Comparison of ENCODE assay signal across 8 cellular contexts in the genomic region with DNA sequence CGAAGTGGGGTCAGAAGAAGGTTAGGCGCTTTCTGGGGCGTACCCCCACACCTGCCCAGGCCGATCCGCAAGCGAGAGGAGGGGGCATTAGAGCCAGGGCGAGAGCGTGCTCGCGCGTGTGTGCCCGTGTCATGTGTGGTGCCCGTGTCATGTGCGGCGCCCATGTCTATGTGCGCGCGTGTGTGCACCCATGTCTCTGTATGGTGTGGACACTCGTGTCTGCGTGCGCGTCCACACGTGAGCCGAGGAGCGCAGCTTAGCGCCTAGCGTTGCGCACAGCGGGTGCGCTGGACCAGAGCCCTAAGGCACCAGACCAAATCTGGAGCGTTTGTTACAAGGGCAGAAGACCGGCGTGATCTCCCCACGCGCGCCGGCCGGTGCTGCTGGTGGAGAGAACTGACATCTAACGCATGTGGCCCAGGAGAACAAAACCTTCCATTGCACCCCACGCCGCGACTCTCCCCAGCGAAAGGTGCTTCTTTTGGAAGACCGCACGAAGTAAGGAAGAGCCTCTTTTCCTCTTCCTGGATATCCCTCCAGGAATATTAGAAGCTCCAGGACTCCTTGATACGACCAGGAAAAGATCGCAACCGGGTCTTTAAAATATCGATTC. TPM values are rescaled to one million over a fixed set of nuclear protein-coding genes. Genes with fewer than 3 reads are reported as not detected.
DNase-seq lines count a peak whose midpoint lies in the region; ATAC-seq and TF ChIP-seq lines count a peak whose summit lies in the region.

No MANE protein-coding gene starts in this region.

- peak overlapping the region; percentile 7 to 91 (median 81) for H3K27ac Mint-ChIP-seq in CD4-positive, alpha-beta memory T cell
- H3K27ac Mint-ChIP-seq in activated T-helper 1 cell treated with anti-CD3 and anti-CD28 coated beads, Interleukin-12 subunit alpha, Interleukin-12 subunit beta, Interleukin-2, Interleukin-4 antibody, amounts not matched to agents 30 ng/mL and 10 ng/mL and 1 ng/mL, durations not matched to agents 14 hours and 24 hours and 36 hours, result peak overlapping the region; percentile 89

- H3K9ac ChIP-seq in HUES64 (ENCODE audit: low read depth, low read length), result no peak overlapping the region

- H3K4me3 Mint-ChIP-seq in CD4-positive, alpha-beta memory T cell, result peak overlapping the region; percentile 85 to 92 (median 89)
- peak overlapping the region; percentile 85 for H3K4me3 Mint-ChIP-seq in activated T-helper 1 cell treated with anti-CD3 and anti-CD28 coated beads, Interleukin-12 subunit alpha, Interleukin-12 subunit beta, Interleukin-2, Interleukin-4 antibody, amounts not matched to agents 30 ng/mL and 10 ng/mL and 1 ng/mL, durations not matched to agents 14 hours and 24 hours and 36 hours

- 2% methylated on average over 49 of the region's 49 CpGs for WGBS in HUES64

- CTCF ChIA-PET in CD4-positive, alpha-beta memory T cell (lab: Charles Lee; ENCODE audit: partially characterized antibody), result no interaction called here

- H3K4me1 Mint-ChIP-seq in CD4-positive, alpha-beta memory T cell, result peaks cover 14 to 30% (median 21%) of the 10 kb centered on the region in 4 donors
- H3K4me1 Mint-ChIP-seq in activated T-helper 1 cell treated with anti-CD3 and anti-CD28 coated beads, Interleukin-12 subunit alpha, Interleukin-12 subunit beta, Interleukin-2, Interleukin-4 antibody, amounts not matched to agents 30 ng/mL and 10 ng/mL and 1 ng/mL, durations not matched to agents 14 hours and 24 hours and 36 hours (ENCODE audit: low read depth), result peaks cover 40% of the 10 kb centered on the region

- H3K27me3 Mint-ChIP-seq in CD4-positive, alpha-beta memory T cell, result peaks cover 14 to 18% of the 10 kb centered on the region in 2 donors
- peaks cover 22% of the 10 kb centered on the region for H3K27me3 Mint-ChIP-seq in activated T-helper 1 cell treated with anti-CD3 and anti-CD28 coated beads, Interleukin-12 subunit alpha, Interleukin-12 subunit beta, Interleukin-2, Interleukin-4 antibody, amounts not matched to agents 30 ng/mL and 10 ng/mL and 1 ng/mL, durations not matched to agents 14 hours and 24 hours and 36 hours (ENCODE audit: insufficient read depth)

- peak overlapping the region in 1 of 2 donors; percentile 58 for H3K4me3 ChIP-seq in CD4-positive, alpha-beta memory T cell (ENCODE audit: low read length in 2 of 2)
- H3K4me3 ChIP-seq in HUES64 (ENCODE audit: low read length), result peak overlapping the region; percentile 55
- H3K4me3 ChIP-seq in fibroblast of villous mesenchyme (ENCODE audit: low read depth, low read length), result peak overlapping the region; percentile 62
- peak overlapping the region; percentile 55 for H3K4me3 ChIP-seq in neuron (ENCODE audit: low read length)
- H3K4me3 ChIP-seq in uterus, result peak overlapping the region; percentile 34 to 45

- peak in 3 of 5 donors; percentile 11 to 33 (median 26) for DNase-seq in CD4-positive, alpha-beta memory T cell
- DNase-seq in activated T-helper 1 cell treated with anti-CD3 and anti-CD28 coated beads, Interleukin-12 subunit alpha, Interleukin-12 subunit beta, Interleukin-2, Interleukin-4 antibody, amounts not matched to agents 30 ng/mL and 10 ng/mL and 1 ng/mL, durations not matched to agents 14 hours and 24 hours and 36 hours (ENCODE audit: low spot score), result peak; percentile 12
- DNase-seq in fibroblast of villous mesenchyme (ENCODE audit: low read depth), result peak; percentile 28
- peak in 1 of 2 donors; percentile 37 for DNase-seq in uterus
- DNase-seq in middle frontal gyrus (ENCODE audit: extremely low spot score, low spot score), result no peak

- no peak for TF ChIP-seq CTCF in fibroblast of villous mesenchyme (IDR thresholded peaks at IDR 0.05; ENCODE audit: insufficient read depth, low read depth, low read length)
- no peak for TF ChIP-seq CTCF in uterus (IDR thresholded peaks at IDR 0.05)

- POLR2A ChIA-PET in CD4-positive, alpha-beta memory T cell (lab: Charles Lee; ENCODE audit: partially characterized antibody), result no interaction called here

- no peaks in the 10 kb centered on the region for H3K9me3 ChIP-seq in CD4-positive, alpha-beta memory T cell (ENCODE audit: control insufficient read depth in 1 of 2, low read length in 2 of 2)
- H3K9me3 ChIP-seq in HUES64 (ENCODE audit: insufficient read depth, low read depth, low read length), result no peaks in the 10 kb centered on the region
- no peaks in the 10 kb centered on the region for H3K9me3 ChIP-seq in neuron (ENCODE audit: low read length)
- no peaks in the 10 kb centered on the region for H3K9me3 ChIP-seq in uterus

- TF ChIP-seq POLR2A in uterus (IDR thresholded peaks at IDR 0.05), result no peak

- H3K36me3 ChIP-seq in CD4-positive, alpha-beta memory T cell (ENCODE audit: insufficient read depth, low read length), result no peaks in the 10 kb centered on the region
- H3K36me3 ChIP-seq in HUES64 (ENCODE audit: insufficient read depth, low read length) (no peaks in the 10 kb centered on the region), neuron (ENCODE audit: insufficient read depth, low read length) (no peaks in the 10 kb centered on the region), uterus (no peaks in the 10 kb centered on the region)

- H3K4me1 ChIP-seq in CD4-positive, alpha-beta memory T cell (ENCODE audit: insufficient read depth, low read length), result peaks cover 28% of the 10 kb centered on the region
- peaks cover 10% of the 10 kb centered on the region; the same call in 1 of the 2 replicates for H3K4me1 ChIP-seq in HUES64 (ENCODE audit: insufficient read depth, low read length)
- peaks cover 31% of the 10 kb centered on the region for H3K4me1 ChIP-seq in neuron (ENCODE audit: insufficient read depth, low read length)
- H3K4me1 ChIP-seq in uterus, result no peaks in the 10 kb centered on the region

- H3K27me3 ChIP-seq in CD4-positive, alpha-beta memory T cell (ENCODE audit: insufficient read depth, low read length), result no peaks in the 10 kb centered on the region
- peaks cover 49% of the 10 kb centered on the region for H3K27me3 ChIP-seq in HUES64 (ENCODE audit: insufficient read depth, low read length)
- H3K27me3 ChIP-seq in neuron (ENCODE audit: insufficient read depth, low read length), result no peaks in the 10 kb centered on the region
- H3K27me3 ChIP-seq in uterus, result no peaks in the 10 kb centered on the region

- intact Hi-C loops in CD4-positive, alpha-beta memory T cell (cut with micrococcal nuclease), result no loop called here
- intact Hi-C loops in activated T-helper 1 cell treated with anti-CD3 and anti-CD28 coated beads, Interleukin-12 subunit alpha, Interleukin-12 subunit beta, Interleukin-2, Interleukin-4 antibody, amounts not matched to agents 30 ng/mL and 10 ng/mL and 1 ng/mL, durations not matched to agents 14 hours and 24 hours and 36 hours (cut with micrococcal nuclease), result loop anchor here (1.0 to 5.0 kb wide), 10 partner anchors 71 to 323 kb away; a partner anchor contains a TSS
- intact Hi-C loops in uterus (cut with DNase I; ENCODE audit: low total_unique reads), result no loop called here

- H3K27ac ChIP-seq in CD4-positive, alpha-beta memory T cell (ENCODE audit: low read depth, low read length), result no peak overlapping the region
- no peak overlapping the region for H3K27ac ChIP-seq in HUES64 (ENCODE audit: low read depth, low read length)
- peak overlapping the region in 1 of 2 donors; percentile 33 for H3K27ac ChIP-seq in uterus

- peak overlapping the region; percentile 46 for H2AFZ ChIP-seq in neuron (ENCODE audit: low read depth, low read length)

- peaks cover 0 to 5% (median 2%) of the 10 kb centered on the region in 8 donors for H3K9me3 Mint-ChIP-seq in CD4-positive, alpha-beta memory T cell
- H3K9me3 Mint-ChIP-seq in activated T-helper 1 cell treated with anti-CD3 and anti-CD28 coated beads, Interleukin-12 subunit alpha, Interleukin-12 subunit beta, Interleukin-2, Interleukin-4 antibody, amounts not matched to agents 30 ng/mL and 10 ng/mL and 1 ng/mL, durations not matched to agents 14 hours and 24 hours and 36 hours, result no peaks in the 10 kb centered on the region

- peaks cover 5 to 7% of the 10 kb centered on the region in 2 donors for H3K36me3 Mint-ChIP-seq in CD4-positive, alpha-beta memory T cell
- H3K36me3 Mint-ChIP-seq in activated T-helper 1 cell treated with anti-CD3 and anti-CD28 coated beads, Interleukin-12 subunit alpha, Interleukin-12 subunit beta, Interleukin-2, Interleukin-4 antibody, amounts not matched to agents 30 ng/mL and 10 ng/mL and 1 ng/mL, durations not matched to agents 14 hours and 24 hours and 36 hours (ENCODE audit: low read depth), result no peaks in the 10 kb centered on the region

- ATAC-seq in GM21423 (IDR thresholded peaks at IDR 0.05; ENCODE audit: unreplicated experiment), result peak; percentile 17

RNA-seq across cellular contexts. Expression of a gene that starts 0.6 kb away (rescaled TPM):
- under 1 TPM; 0.26 to 0.28 TPM for total RNA-seq in CD4-positive, alpha-beta memory T cell
- under 1 TPM; 0.24 to 0.40 TPM for polyA plus RNA-seq in CD4-positive, alpha-beta memory T cell
- not detected for polyA plus RNA-seq in HUES64 (2013, experiment 1 of 2)
- polyA plus RNA-seq in HUES64 (2013, experiment 2 of 2), result not detected
- total RNA-seq in activated T-helper 1 cell treated with anti-CD3 and anti-CD28 coated beads, Interleukin-12 subunit alpha, Interleukin-12 subunit beta, Interleukin-2, Interleukin-4 antibody, amounts not matched to agents 30 ng/mL and 10 ng/mL and 1 ng/mL, durations not matched to agents 14 hours and 24 hours and 36 hours, result 0.39 and 0.67 TPM in 2 replicates
- under 0.01 and 0.43 TPM in 2 replicates for total RNA-seq in fibroblast of villous mesenchyme
- under 1 TPM in 3 of 4 donors, not detected in 1; 0.26 to 0.79 (median 0.35) TPM for total RNA-seq in uterus
